In the genomic region with DNA sequence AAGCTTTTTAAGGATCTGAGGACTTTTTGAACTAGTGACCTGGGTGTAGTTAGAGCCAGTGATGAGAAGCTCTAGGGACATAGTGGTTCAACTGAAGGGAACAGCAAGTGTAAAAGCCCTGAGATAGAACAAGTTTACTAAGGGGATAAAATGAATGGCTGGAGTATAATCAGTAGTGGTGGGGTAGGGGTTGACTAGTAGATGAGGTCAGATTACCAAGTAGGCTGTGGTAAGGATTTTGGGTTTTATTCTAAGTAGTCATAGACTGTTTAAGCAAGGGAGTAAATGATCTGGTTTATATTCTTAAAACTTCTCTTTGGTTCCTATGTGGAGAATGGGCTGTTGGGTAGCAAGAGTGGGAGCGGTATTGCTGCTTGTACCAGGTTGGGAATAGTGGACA, we compare ENCODE assay signal across 20 cellular contexts.
"Had no signal": no experiment of that assay in that cellular context is flagged by ENCODE, and none has a peak within 500 bp of the region (broad histone marks: within the 10 kb centered on the region; RNA-seq: fewer than 3 reads in every experiment).

No MANE protein-coding gene starts in this region.

- H3K27me3 ChIP-seq: cardiac muscle cell, dorsolateral prefrontal cortex, pancreas, tibial artery had no signal

- H3K9me3 Mint-ChIP-seq: activated CD8-positive, alpha-beta T cell treated with anti-CD3 and anti-CD28 coated beads for 36 hours; activated T-cell treated with anti-CD3 and anti-CD28 coated beads, Interleukin-2, amount 50 U/mL, for 4 hours; T-helper 2 cell treated with Interferon-gamma antibody and Interleukin-4, amounts not matched to agents 5 μg/mL and 100 μg/mL, for 36 hours; WTC11 had no signal

- DNase-seq: activated CD4-positive, alpha-beta T cell treated with anti-CD3 and anti-CD28 coated beads for 48 hours; activated CD8-positive, alpha-beta T cell treated with anti-CD3 and anti-CD28 coated beads for 36 hours; activated effector memory CD4-positive, alpha-beta T cell treated with Interleukin-2 at 50 U/mL for 16 hours; activated naive CD4-positive, alpha-beta T cell treated with anti-CD3 and anti-CD28 coated beads, Interleukin-2, amount 50 U/mL, for 16 hours; activated T-cell treated with anti-CD3 and anti-CD28 coated beads, Interleukin-2, amount 50 U/mL, for 4 hours; dorsolateral prefrontal cortex; foreskin melanocyte; glutamatergic neuron; hippocampal formation; islet precursor cell; pancreas; stimulated activated CD4-positive, alpha-beta T cell treated with anti-CD3 and anti-CD28 coated beads, Interleukin-4, amount 100 ng/mL, for 4 hours; stimulated activated naive CD4-positive, alpha-beta T cell; substantia nigra; tibial artery had no signal

- H3K4me3 Mint-ChIP-seq: activated CD8-positive, alpha-beta T cell treated with anti-CD3 and anti-CD28 coated beads for 36 hours; activated T-cell treated with anti-CD3 and anti-CD28 coated beads, Interleukin-2, amount 50 U/mL, for 4 hours; T-helper 2 cell treated with Interferon-gamma antibody and Interleukin-4, amounts not matched to agents 5 μg/mL and 100 μg/mL, for 36 hours; WTC11 had no signal

- H3K4me3 ChIP-seq: cardiac muscle cell, dorsolateral prefrontal cortex, pancreas, smooth muscle cell, tibial artery had no signal

- H3K36me3 ChIP-seq: cardiac muscle cell, pancreas, tibial artery had no signal

- H3K36me3 Mint-ChIP-seq: WTC11 had no signal

- H3K27me3 Mint-ChIP-seq: activated CD8-positive, alpha-beta T cell treated with anti-CD3 and anti-CD28 coated beads for 36 hours had no signal

- ATAC-seq: activated CD8-positive, alpha-beta T cell treated with anti-CD3 and anti-CD28 coated beads for 36 hours; activated T-cell treated with anti-CD3 and anti-CD28 coated beads, Interleukin-2, amount 50 U/mL, for 4 hours; pancreas; sciatic nerve; WTC11 had no signal

- H3K27ac Mint-ChIP-seq: activated CD8-positive, alpha-beta T cell treated with anti-CD3 and anti-CD28 coated beads for 36 hours; T-helper 2 cell treated with Interferon-gamma antibody and Interleukin-4, amounts not matched to agents 5 μg/mL and 100 μg/mL, for 36 hours; WTC11 had no signal

- H3K27ac ChIP-seq: cardiac muscle cell, dorsolateral prefrontal cortex, pancreas, tibial artery had no signal

- H3K4me2 ChIP-seq: smooth muscle cell had no signal

- H3K9me3 ChIP-seq: pancreas, tibial artery had no signal
